28 cellular contexts compared by ENCODE assay signal in genomic region chr18:46425511-46425910, GRCh38.
"Had no signal": no experiment of that assay in that cellular context is flagged by ENCODE, and none has a peak within 500 bp of the region (broad histone marks: within the 10 kb centered on the region; RNA-seq: fewer than 3 reads in every experiment).

No MANE protein-coding gene starts in this region.

- H3K4me1 ChIP-seq: lower lobe of right lung, stomach, upper lobe of right lung had no signal

- H3K27ac Mint-ChIP-seq: activated CD4-positive, alpha-beta memory T cell treated with anti-CD3 and anti-CD28 coated beads, Interleukin-2, amount 10 ng/mL, durations not matched to agents 7 days and 5 days; activated naive CD4-positive, alpha-beta T cell treated with anti-CD3 and anti-CD28 coated beads, Interleukin-2, amount 50 U/mL, for 24 hours; activated naive CD8-positive, alpha-beta T cell treated with anti-CD3 and anti-CD28 coated beads, Interleukin-2, amount 50 U/mL, for 24 hours; activated T-helper 2 cell treated with anti-CD3 and anti-CD28 coated beads, Interferon-gamma antibody, Interleukin-2, Interleukin-4, amounts not matched to agents 10 μg/mL and 5 μg/mL and 100 μg/mL, durations not matched to agents 14 hours and 24 hours and 36 hours; endodermal cell; progenitor cell of endocrine pancreas; T-helper 1 cell treated with Interleukin-12 subunit alpha and Interleukin-12 subunit beta and Interleukin-4 antibody, amounts not matched to agents 30 μg/mL and 1 μg/mL, for 36 hours had no signal

- H3K9me3 ChIP-seq: esophagus muscularis mucosa, heart left ventricle, lower lobe of right lung, right lobe of liver, stomach, thyroid gland, upper lobe of right lung had no signal

- H3K27me3 ChIP-seq: esophagus muscularis mucosa, foreskin keratinocyte, heart left ventricle, right lobe of liver, thyroid gland, upper lobe of right lung had no signal

- H3K36me3 ChIP-seq: esophagus muscularis mucosa, heart left ventricle, lower lobe of right lung, right lobe of liver, stomach, thyroid gland, upper lobe of right lung, WERI-Rb-1 had no signal

- H3K27me3 Mint-ChIP-seq: activated naive CD4-positive, alpha-beta T cell treated with anti-CD3 and anti-CD28 coated beads, Interleukin-2, amount 50 U/mL, for 24 hours; progenitor cell of endocrine pancreas had no signal

- H3K4me3 Mint-ChIP-seq: activated CD4-positive, alpha-beta memory T cell treated with anti-CD3 and anti-CD28 coated beads, Interleukin-2, amount 10 ng/mL, durations not matched to agents 7 days and 5 days; activated naive CD4-positive, alpha-beta T cell treated with anti-CD3 and anti-CD28 coated beads, Interleukin-2, amount 50 U/mL, for 24 hours; activated naive CD8-positive, alpha-beta T cell treated with anti-CD3 and anti-CD28 coated beads, Interleukin-2, amount 50 U/mL, for 24 hours; endodermal cell; immature natural killer cell; T-helper 1 cell treated with Interleukin-12 subunit alpha and Interleukin-12 subunit beta and Interleukin-4 antibody, amounts not matched to agents 30 μg/mL and 1 μg/mL, for 36 hours had no signal

- H3K36me3 Mint-ChIP-seq: activated naive CD4-positive, alpha-beta T cell treated with anti-CD3 and anti-CD28 coated beads, Interleukin-2, amount 50 U/mL, for 24 hours had no signal

- H3K4me1 Mint-ChIP-seq: activated CD4-positive, alpha-beta memory T cell treated with anti-CD3 and anti-CD28 coated beads, Interleukin-2, amount 10 ng/mL, durations not matched to agents 7 days and 5 days; activated naive CD4-positive, alpha-beta T cell treated with anti-CD3 and anti-CD28 coated beads, Interleukin-2, amount 50 U/mL, for 24 hours had no signal

- H3K9me3 Mint-ChIP-seq: activated CD4-positive, alpha-beta memory T cell treated with anti-CD3 and anti-CD28 coated beads, Interleukin-2, amount 10 ng/mL, durations not matched to agents 7 days and 5 days; activated naive CD4-positive, alpha-beta T cell treated with anti-CD3 and anti-CD28 coated beads, Interleukin-2, amount 50 U/mL, for 24 hours; activated naive CD8-positive, alpha-beta T cell treated with anti-CD3 and anti-CD28 coated beads, Interleukin-2, amount 50 U/mL, for 24 hours; activated T-helper 2 cell treated with anti-CD3 and anti-CD28 coated beads, Interferon-gamma antibody, Interleukin-2, Interleukin-4, amounts not matched to agents 10 μg/mL and 5 μg/mL and 100 μg/mL, durations not matched to agents 14 hours and 24 hours and 36 hours; endodermal cell; T-helper 1 cell treated with Interleukin-12 subunit alpha and Interleukin-12 subunit beta and Interleukin-4 antibody, amounts not matched to agents 30 μg/mL and 1 μg/mL, for 36 hours had no signal

- DNase-seq: activated CD4-positive, alpha-beta memory T cell treated with anti-CD3 and anti-CD28 coated beads, Interleukin-2, amount 10 ng/mL, durations not matched to agents 7 days and 5 days; activated CD4-positive, alpha-beta T cell treated with anti-CD3 and anti-CD28 coated beads for 48 hours; activated naive CD8-positive, alpha-beta T cell treated with anti-CD3 and anti-CD28 coated beads, Interleukin-2, amount 50 U/mL, for 24 hours; activated T-cell treated with anti-CD3 and anti-CD28 coated beads, Interleukin-2, amount 50 U/mL, for 48 hours; amygdala; central memory CD4-positive, alpha-beta T cell; foreskin keratinocyte; hypothalamus; immature natural killer cell; lower lobe of right lung; stimulated activated CD4-positive, alpha-beta T cell treated with anti-CD3 and anti-CD28 coated beads, Interleukin-12 subunit alpha, Interleukin-12 subunit beta, amount 100 ng/mL, for 4 hours; stimulated activated CD4-positive, alpha-beta T cell treated with anti-CD3 and anti-CD28 coated beads, Interleukin-4, amount 100 ng/mL, for 1 hour; stomach; SW 1271; T-helper 9 cell; upper lobe of right lung; WERI-Rb-1 had no signal

- H3K27ac ChIP-seq: esophagus muscularis mucosa, foreskin keratinocyte, heart left ventricle, lower lobe of right lung, right lobe of liver, skin epidermis, stomach, thyroid gland, upper lobe of right lung, WERI-Rb-1 had no signal

- H3K4me3 ChIP-seq: esophagus muscularis mucosa, heart left ventricle, lower lobe of right lung, right lobe of liver, skin epidermis, stomach, thyroid gland, upper lobe of right lung had no signal

- ATAC-seq: activated CD4-positive, CD25-positive, alpha-beta regulatory T cell treated with anti-CD3 and anti-CD28 coated beads, Interleukin-2, amount 50 U/mL, for 24 hours; activated naive CD8-positive, alpha-beta T cell treated with anti-CD3 and anti-CD28 coated beads, Interleukin-2, amount 50 U/mL, for 24 hours; heart left ventricle; right lobe of liver had no signal
